Comparison of ENCODE assay signal across 20 cellular contexts in the genomic region with DNA sequence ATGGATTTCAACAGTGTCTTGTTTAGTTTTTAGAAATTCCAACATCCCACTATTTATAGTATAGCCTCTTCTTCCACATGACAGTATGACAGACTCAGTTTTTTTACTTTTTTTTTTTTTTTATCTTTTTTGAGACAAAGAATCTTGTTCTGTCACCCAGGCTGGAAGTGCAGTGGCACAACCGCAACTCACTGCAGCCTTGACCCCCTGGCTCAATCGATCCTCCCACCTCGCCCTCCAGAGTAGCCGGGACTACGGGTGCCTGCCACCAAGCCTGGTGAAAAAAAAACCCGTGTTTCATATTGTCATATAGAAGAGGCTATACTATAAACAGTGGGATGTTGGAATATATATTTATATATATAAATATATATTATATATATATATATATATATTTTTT. TPM values are rescaled to one million over a fixed set of nuclear protein-coding genes. Genes with fewer than 3 reads are reported as not detected.
DNase-seq lines count a peak whose midpoint lies in the region; ATAC-seq, FAIRE-seq and TF ChIP-seq lines count a peak whose summit lies in the region.
"Had no signal": no experiment of that assay in that cellular context is flagged by ENCODE, and none has a peak within 500 bp of the region (broad histone marks: within the 10 kb centered on the region; RNA-seq: fewer than 3 reads in every experiment).

No MANE protein-coding gene starts in this region.

- CTCF ChIA-PET in OCI-LY7 (lab: Charles Lee; ENCODE audit: unreplicated experiment) = interaction anchor here (1.2 kb wide), 1 partner anchor 20 kb away, joined by 4 read pairs; no protein-coding TSS in a partner anchor
- CTCF ChIA-PET in CD8-positive, alpha-beta T cell (lab: Charles Lee) = interaction anchor here (0.7 to 2.4 kb wide), 3 partner anchors 40 to 237 kb away, joined by 4 to 14 read pairs (median 8); no protein-coding TSS in a partner anchor

- peaks cover 22% of the 10 kb centered on the region for H4K20me1 ChIP-seq in OCI-LY7 (ENCODE audit: insufficient read depth, low read length)

- no peak for ATAC-seq in stimulated activated effector memory CD8-positive, alpha-beta T cell treated with anti-CD3 and anti-CD28 coated beads, Interleukin-12 subunit alpha, Interleukin-12 subunit beta, amount 100 ng/mL, for 72 hours
- ATAC-seq in CD8-positive, alpha-beta T cell = no peak
- ATAC-seq: stimulated activated naive CD8-positive, alpha-beta T cell treated with anti-CD3 and anti-CD28 coated beads, Interleukin-15, Interleukin-2, amounts not matched to agents 100 U/mL and 50 U/mL, for 24 hours had no signal

- H3K4me3 ChIP-seq in OCI-LY7 (ENCODE audit: low read depth, low read length, poor library complexity, severe bottlenecking) = peak overlapping the region; percentile 87
- H3K4me3 ChIP-seq in CD8-positive, alpha-beta T cell (ENCODE audit: low read depth, low read length) = no peak overlapping the region

- DNase-seq in activated T-cell treated with anti-CD3 and anti-CD28 coated beads, Interleukin-2, amount 50 U/mL, for 24 hours = no peak
- DNase-seq in activated T-cell treated with anti-CD3 and anti-CD28 coated beads for 4 hours (no peak), OCI-LY7 (ENCODE audit: low spot score) (no peak), Kasumi-1 (lab: John Stamatoyannopoulos, UW) (no peak), GM12892 (ENCODE audit: insufficient read length) (no peak)
- no peak for DNase-seq in stimulated activated effector memory CD8-positive, alpha-beta T cell treated with anti-CD3 and anti-CD28 coated beads, Interleukin-12 subunit alpha, Interleukin-12 subunit beta, amount 100 ng/mL, for 72 hours (ENCODE audit: low spot score in 2 of 2)
- DNase-seq in CD8-positive, alpha-beta T cell = no peak
- DNase-seq: aorta; dermis blood vessel endothelial cell; lower lobe of right lung; naive B cell; NCI-H1930; NCI-H510A; stimulated activated naive CD8-positive, alpha-beta T cell treated with anti-CD3 and anti-CD28 coated beads, Interleukin-15, Interleukin-2, amounts not matched to agents 100 U/mL and 50 U/mL, for 24 hours; upper lobe of left lung had no signal

- H3K9me3 Mint-ChIP-seq in activated T-cell treated with anti-CD3 and anti-CD28 coated beads, Interleukin-2, amount 50 U/mL, for 24 hours = no peaks in the 10 kb centered on the region
- H3K9me3 Mint-ChIP-seq in brain = no peaks in the 10 kb centered on the region
- no peaks in the 10 kb centered on the region for H3K9me3 Mint-ChIP-seq in stimulated activated effector memory CD8-positive, alpha-beta T cell treated with anti-CD3 and anti-CD28 coated beads, Interleukin-12 subunit alpha, Interleukin-12 subunit beta, amount 100 ng/mL, for 72 hours
- H3K9me3 Mint-ChIP-seq in CD8-positive, alpha-beta T cell = no peaks in the 10 kb centered on the region
- H3K9me3 Mint-ChIP-seq: activated T-helper 2 cell treated with anti-CD3 and anti-CD28 coated beads, Interferon-gamma antibody, Interleukin-2, Interleukin-4, amounts not matched to agents 10 μg/mL and 5 μg/mL and 100 μg/mL, durations not matched to agents 14 hours and 24 hours and 36 hours; naive B cell had no signal

- BruUV-seq in OCI-LY7 (replicated peaks; lab: Mats Ljungman, UMichigan) = no TSS peak

- no peak overlapping the region for H3K27ac ChIP-seq in OCI-LY7 (ENCODE audit: low read depth, low read length, poor library complexity, severe bottlenecking)
- no peak overlapping the region for H3K27ac ChIP-seq in CD8-positive, alpha-beta T cell (ENCODE audit: low read depth, low read length)

- no peaks in the 10 kb centered on the region for H3K27me3 Mint-ChIP-seq in activated T-cell treated with anti-CD3 and anti-CD28 coated beads, Interleukin-2, amount 50 U/mL, for 24 hours
- H3K27me3 Mint-ChIP-seq in brain = peaks cover 14% of the 10 kb centered on the region
- no peaks in the 10 kb centered on the region for H3K27me3 Mint-ChIP-seq in CD8-positive, alpha-beta T cell (ENCODE audit: low read depth)
- H3K27me3 Mint-ChIP-seq: CD4-positive, alpha-beta memory T cell; naive B cell had no signal

- H3K27ac Mint-ChIP-seq in activated T-cell treated with anti-CD3 and anti-CD28 coated beads, Interleukin-2, amount 50 U/mL, for 24 hours = no peak overlapping the region
- peak overlapping the region in 1 of 5 experiments; percentile 98 for H3K27ac Mint-ChIP-seq in brain
- H3K27ac Mint-ChIP-seq in stimulated activated effector memory CD8-positive, alpha-beta T cell treated with anti-CD3 and anti-CD28 coated beads, Interleukin-12 subunit alpha, Interleukin-12 subunit beta, amount 100 ng/mL, for 72 hours = no peak overlapping the region
- H3K27ac Mint-ChIP-seq in CD8-positive, alpha-beta T cell = no peak overlapping the region

- intact Hi-C loops in OCI-LY7 (cut with micrococcal nuclease; ENCODE audit: unreplicated experiment) = no loop called here
- intact Hi-C loops in CD8-positive, alpha-beta T cell (cut with DNase I, micrococcal nuclease) = loop anchor here (2.0 to 10.0 kb wide), 6 partner anchors 37 to 1890 kb away; a partner anchor contains a TSS

- H3K9me3 ChIP-seq in OCI-LY7 (ENCODE audit: low read length) = no peaks in the 10 kb centered on the region
- H3K9me3 ChIP-seq in CD8-positive, alpha-beta T cell (ENCODE audit: low read length) = no peaks in the 10 kb centered on the region
- H3K9me3 ChIP-seq: lower lobe of right lung, upper lobe of left lung had no signal

- peaks cover 8% of the 10 kb centered on the region for H3K4me1 ChIP-seq in OCI-LY7 (ENCODE audit: insufficient read depth, low read length, poor library complexity, severe bottlenecking)
- H3K4me1 ChIP-seq in CD8-positive, alpha-beta T cell (ENCODE audit: insufficient read depth, low read length) = peaks cover 25% of the 10 kb centered on the region

- peaks cover 16% of the 10 kb centered on the region for H3K4me1 Mint-ChIP-seq in activated T-cell treated with anti-CD3 and anti-CD28 coated beads, Interleukin-2, amount 50 U/mL, for 24 hours (ENCODE audit: low read depth)
- H3K4me1 Mint-ChIP-seq in brain = peaks cover 32% of the 10 kb centered on the region
- H3K4me1 Mint-ChIP-seq in stimulated activated effector memory CD8-positive, alpha-beta T cell treated with anti-CD3 and anti-CD28 coated beads, Interleukin-12 subunit alpha, Interleukin-12 subunit beta, amount 100 ng/mL, for 72 hours = peaks cover 9% of the 10 kb centered on the region
- peaks cover 40% of the 10 kb centered on the region for H3K4me1 Mint-ChIP-seq in CD8-positive, alpha-beta T cell (ENCODE audit: low read depth)

- TF ChIP-seq CTCF in OCI-LY7 (conservative IDR thresholded peaks at IDR 0.05; ENCODE audit: low read length) = no peak
- TF ChIP-seq CTCF in brain (conservative IDR thresholded peaks at IDR 0.05) = no peak
- no peak for TF ChIP-seq CTCF in CD8-positive, alpha-beta T cell (IDR thresholded peaks at IDR 0.05)

- H3K9me2 ChIP-seq in OCI-LY7 (ENCODE audit: insufficient read depth, low read length) = no peaks in the 10 kb centered on the region

- no peak for TF ChIP-seq POLR2A in GM12892 (IDR thresholded peaks at IDR 0.05; ENCODE audit: low read depth, low read length)

- H3K36me3 Mint-ChIP-seq in activated T-cell treated with anti-CD3 and anti-CD28 coated beads, Interleukin-2, amount 50 U/mL, for 24 hours (ENCODE audit: low read depth) = peaks cover 44% of the 10 kb centered on the region
- no peaks in the 10 kb centered on the region for H3K36me3 Mint-ChIP-seq in brain
- peaks cover 38% of the 10 kb centered on the region for H3K36me3 Mint-ChIP-seq in stimulated activated effector memory CD8-positive, alpha-beta T cell treated with anti-CD3 and anti-CD28 coated beads, Interleukin-12 subunit alpha, Interleukin-12 subunit beta, amount 100 ng/mL, for 72 hours
- H3K36me3 Mint-ChIP-seq in CD8-positive, alpha-beta T cell = peaks cover 16% of the 10 kb centered on the region

- peak overlapping the region; percentile 77 for H3K4me2 ChIP-seq in OCI-LY7 (ENCODE audit: low read length)

- peaks cover 27% of the 10 kb centered on the region for H3K36me3 ChIP-seq in OCI-LY7 (ENCODE audit: insufficient read depth, low read length)
- H3K36me3 ChIP-seq in CD8-positive, alpha-beta T cell (ENCODE audit: insufficient read depth, low read length) = no peaks in the 10 kb centered on the region
- H3K36me3 ChIP-seq: lower lobe of right lung, upper lobe of left lung had no signal

- POLR2A ChIA-PET in OCI-LY7 (lab: Charles Lee) = interaction anchor here (0.8 to 2.2 kb wide), 12 partner anchors 9 to 559 kb away, joined by 3 to 15 read pairs (median 4); a partner anchor contains a TSS
- POLR2A ChIA-PET in CD8-positive, alpha-beta T cell (lab: Charles Lee) = interaction anchor here (1.1 to 2.7 kb wide), 4 partner anchors 265 to 1729 kb away, joined by 3 to 16 read pairs (median 4); a partner anchor contains a TSS

- H3K4me3 Mint-ChIP-seq in activated T-cell treated with anti-CD3 and anti-CD28 coated beads, Interleukin-2, amount 50 U/mL, for 24 hours = peak overlapping the region; percentile 51
- H3K4me3 Mint-ChIP-seq in brain = peak overlapping the region in 4 of 5 experiments; percentile 15 to 100 (median 62)
- H3K4me3 Mint-ChIP-seq in stimulated activated effector memory CD8-positive, alpha-beta T cell treated with anti-CD3 and anti-CD28 coated beads, Interleukin-12 subunit alpha, Interleukin-12 subunit beta, amount 100 ng/mL, for 72 hours = peak overlapping the region; percentile 99
- H3K4me3 Mint-ChIP-seq in CD8-positive, alpha-beta T cell = no peak overlapping the region

- no peak overlapping the region for H2AFZ ChIP-seq in OCI-LY7 (ENCODE audit: low read length)

- H3K79me2 ChIP-seq in OCI-LY7 (ENCODE audit: insufficient read depth, low read depth, low read length) = peaks cover 59% of the 10 kb centered on the region

- no peaks in the 10 kb centered on the region for H3K27me3 ChIP-seq in CD8-positive, alpha-beta T cell (ENCODE audit: insufficient read depth, low read length)
- H3K27me3 ChIP-seq: upper lobe of left lung had no signal

- FAIRE-seq in GM12892 (lab: Jason Lieb, UNC) = no peak
- FAIRE-seq: GM12891, TTC549 had no signal

RNA-seq across cellular contexts. Expression of a gene that starts 1.2 kb away (rescaled TPM):
- total RNA-seq in OCI-LY7 (2014; rRNA removed; shearing (Covaris generic)) = 61.3 and 81.3 TPM in 2 replicates
- total RNA-seq in OCI-LY7 (2022) = 90.4 and 102 TPM in 2 replicates
- polyA plus RNA-seq in brain (ENCODE audit: insufficient read depth, low read depth, low replicate concordance) = 30.5 TPM
- 33.8 TPM for polyA plus RNA-seq in GM12892 (2012; ENCODE audit: missing spikeins)
- 10 to 100 TPM; 49.1 to 49.9 TPM for total RNA-seq in CD8-positive, alpha-beta T cell
